Comparison of ENCODE assay signal across 11 cellular contexts in genomic region chr15:87874896-87875661, GRCh38.
DNase-seq lines count a peak whose midpoint lies in the region; ATAC-seq and TF ChIP-seq lines count a peak whose summit lies in the region.
"Had no signal": no experiment of that assay in that cellular context is flagged by ENCODE, and none has a peak within 500 bp of the region (broad histone marks: within the 10 kb centered on the region; RNA-seq: fewer than 3 reads in every experiment).

No MANE protein-coding gene starts in this region.

- WGBS in smooth muscle cell (ENCODE audit: low lambda C conversion rate): 22% methylated on average over 10 of the region's 10 CpGs

- H3K27ac ChIP-seq in smooth muscle cell (ENCODE audit: low read depth): peak overlapping the region; percentile 88
- H3K27ac ChIP-seq: breast epithelium, foreskin keratinocyte had no signal

- no peak overlapping the region for H2AFZ ChIP-seq in smooth muscle cell (ENCODE audit: low read depth)

- TF ChIP-seq CTCF in astrocyte of the cerebellum (IDR thresholded peaks at IDR 0.05; ENCODE audit: low read depth, low read length, missing control alignments) (no peak), smooth muscle cell (IDR thresholded peaks at IDR 0.05; ENCODE audit: borderline replicate concordance, insufficient read depth, poor library complexity, severe bottlenecking) (no peak)

- no peaks in the 10 kb centered on the region for H3K79me2 ChIP-seq in smooth muscle cell (ENCODE audit: low read depth)

- H3K36me3 ChIP-seq in smooth muscle cell (ENCODE audit: low read depth): no peaks in the 10 kb centered on the region
- H3K36me3 ChIP-seq: breast epithelium, MG63 had no signal

- peaks cover 19% of the 10 kb centered on the region for H3F3A ChIP-seq in smooth muscle cell (ENCODE audit: low read depth)

- H3K4me3 ChIP-seq in astrocyte of the cerebellum (ENCODE audit: low read depth, low read length): no peak overlapping the region
- H3K4me3 ChIP-seq in smooth muscle cell: no peak overlapping the region
- H3K4me3 ChIP-seq: breast epithelium, MG63 had no signal

- H4K20me1 ChIP-seq in smooth muscle cell (ENCODE audit: low read depth): no peaks in the 10 kb centered on the region

- H3K9me3 ChIP-seq in smooth muscle cell (replicated peaks; ENCODE audit: low read depth): no peaks in the 10 kb centered on the region
- H3K9me3 ChIP-seq: breast epithelium, MG63 had no signal

- in situ Hi-C loops in astrocyte of the cerebellum (cut with HindIII; ENCODE audit: low sequenced_read_pairs): no loop called here

- no peak for ATAC-seq in GM19395 (IDR thresholded peaks at IDR 0.05; ENCODE audit: unreplicated experiment)
- ATAC-seq: foreskin keratinocyte; stimulated activated naive CD8-positive, alpha-beta T cell treated with anti-CD3 and anti-CD28 coated beads, Interleukin-15, amount 100 ng/mL, for 72 hours had no signal

- H3K27me3 ChIP-seq in smooth muscle cell (ENCODE audit: low read depth): no peaks in the 10 kb centered on the region
- H3K27me3 ChIP-seq: breast epithelium, foreskin keratinocyte, MG63 had no signal

- peaks cover 15% of the 10 kb centered on the region for H3K4me1 ChIP-seq in smooth muscle cell (ENCODE audit: low read depth)
- H3K4me1 ChIP-seq: breast epithelium, foreskin keratinocyte had no signal

- peak; percentile 13 for DNase-seq in H4 (ENCODE audit: low spot score)
- DNase-seq in astrocyte of the cerebellum (ENCODE audit: low read depth): peak; percentile 49
- DNase-seq in inferior parietal cortex (ENCODE audit: extremely low spot score): peak; percentile 11
- DNase-seq in smooth muscle cell (lab: John Stamatoyannopoulos, UW; ENCODE audit: unreplicated experiment): peak; percentile 49
- DNase-seq in NCI-H2029 treated with DMSO at 0.1 percent for 48 hours (lab: John Stamatoyannopoulos, UW): no peak
- DNase-seq in activated T-cell treated with anti-CD3 and anti-CD28 coated beads, Interleukin-2, amount 50 U/mL, for 1 hour: no peak
- DNase-seq: foreskin keratinocyte; MG63; stimulated activated naive CD8-positive, alpha-beta T cell treated with anti-CD3 and anti-CD28 coated beads, Interleukin-15, amount 100 ng/mL, for 72 hours had no signal

- H3K4me2 ChIP-seq in smooth muscle cell: peak overlapping the region; percentile 62

- H3K9ac ChIP-seq in smooth muscle cell (ENCODE audit: low read depth): peak overlapping the region; percentile 61

Comparison
In these comparisons a context has a peak if more than half of its experiments do, and no peak if none do; other contexts are left out.
1. DNase-seq: peak in H4 (single experiment), astrocyte of the cerebellum (single experiment), inferior parietal cortex (single experiment) and smooth muscle cell (single experiment); none in NCI-H2029 treated with DMSO at 0.1 percent for 48 hours (single experiment) and activated T-cell treated with anti-CD3 and anti-CD28 coated beads, Interleukin-2, amount 50 U/mL, for 1 hour (single experiment).